1 cellular context compared by ENCODE assay signal in genomic region chr10:15035385-15036301, GRCh38.
TF ChIP-seq lines count a peak whose summit lies in the region.

No MANE protein-coding gene starts in this region.

TF ChIP-seq in K562, 482 proteins besides CTCF, POLR2A, EP300 and RAD21 (continued from another document and continues in another):
- TF ChIP-seq STAT5A (IDR thresholded peaks at IDR 0.05; ENCODE audit: borderline replicate concordance, low read length) = no peak
- peak; percentile 64; the same call in 1 of the 2 replicates for TF ChIP-seq ZNF766 (CRISPR knock-in tag; conservative IDR thresholded peaks at IDR 0.05)
- TF ChIP-seq ETV6 (IDR thresholded peaks at IDR 0.05; ENCODE audit: borderline replicate concordance in 1 of 2, low read depth in 2 of 2, low read length in 1 of 2) = 0 out of 4 replicates have a peak, but pooled peaks of 1 of the 2 experiments have one; percentile 19
- no peak for TF ChIP-seq ETV6 (CRISPR knock-in tag; IDR thresholded peaks at IDR 0.05; ENCODE audit: borderline replicate concordance)
- TF ChIP-seq GATAD2A (IDR thresholded peaks at IDR 0.05) = no peak
- TF ChIP-seq CTBP1 (IDR thresholded peaks at IDR 0.05; ENCODE audit: borderline replicate concordance) = peak; percentile 51; the same call in 1 of the 2 replicates
- TF ChIP-seq L3MBTL2 (IDR thresholded peaks at IDR 0.05) = peak; percentile 95
- peak; percentile 57 for TF ChIP-seq ETV1 (tag; conservative IDR thresholded peaks at IDR 0.05; ENCODE audit: low read depth)
- TF ChIP-seq SMARCA4 (IDR thresholded peaks at IDR 0.05) = no peak
- no peak for TF ChIP-seq NCOA2 (IDR thresholded peaks at IDR 0.05; ENCODE audit: partially characterized antibody in 2 of 2)
- peak; percentile 35; the same call in 1 of the 2 replicates for TF ChIP-seq FOSL1 (tag; conservative IDR thresholded peaks at IDR 0.05)
- no peak for TF ChIP-seq ID3 (CRISPR knock-in tag; IDR thresholded peaks at IDR 0.05)
- peak; percentile 56 for TF ChIP-seq ID3 (tag; IDR thresholded peaks at IDR 0.05)
- no peak for TF ChIP-seq KDM2B (CRISPR knock-in tag; IDR thresholded peaks at IDR 0.05)
- TF ChIP-seq SOX6 (IDR thresholded peaks at IDR 0.05) = peak; percentile 46; the same call in 1 of the 2 replicates
- no peak for TF ChIP-seq HOMEZ (CRISPR knock-in tag; IDR thresholded peaks at IDR 0.05)
- TF ChIP-seq, protein P1, sequence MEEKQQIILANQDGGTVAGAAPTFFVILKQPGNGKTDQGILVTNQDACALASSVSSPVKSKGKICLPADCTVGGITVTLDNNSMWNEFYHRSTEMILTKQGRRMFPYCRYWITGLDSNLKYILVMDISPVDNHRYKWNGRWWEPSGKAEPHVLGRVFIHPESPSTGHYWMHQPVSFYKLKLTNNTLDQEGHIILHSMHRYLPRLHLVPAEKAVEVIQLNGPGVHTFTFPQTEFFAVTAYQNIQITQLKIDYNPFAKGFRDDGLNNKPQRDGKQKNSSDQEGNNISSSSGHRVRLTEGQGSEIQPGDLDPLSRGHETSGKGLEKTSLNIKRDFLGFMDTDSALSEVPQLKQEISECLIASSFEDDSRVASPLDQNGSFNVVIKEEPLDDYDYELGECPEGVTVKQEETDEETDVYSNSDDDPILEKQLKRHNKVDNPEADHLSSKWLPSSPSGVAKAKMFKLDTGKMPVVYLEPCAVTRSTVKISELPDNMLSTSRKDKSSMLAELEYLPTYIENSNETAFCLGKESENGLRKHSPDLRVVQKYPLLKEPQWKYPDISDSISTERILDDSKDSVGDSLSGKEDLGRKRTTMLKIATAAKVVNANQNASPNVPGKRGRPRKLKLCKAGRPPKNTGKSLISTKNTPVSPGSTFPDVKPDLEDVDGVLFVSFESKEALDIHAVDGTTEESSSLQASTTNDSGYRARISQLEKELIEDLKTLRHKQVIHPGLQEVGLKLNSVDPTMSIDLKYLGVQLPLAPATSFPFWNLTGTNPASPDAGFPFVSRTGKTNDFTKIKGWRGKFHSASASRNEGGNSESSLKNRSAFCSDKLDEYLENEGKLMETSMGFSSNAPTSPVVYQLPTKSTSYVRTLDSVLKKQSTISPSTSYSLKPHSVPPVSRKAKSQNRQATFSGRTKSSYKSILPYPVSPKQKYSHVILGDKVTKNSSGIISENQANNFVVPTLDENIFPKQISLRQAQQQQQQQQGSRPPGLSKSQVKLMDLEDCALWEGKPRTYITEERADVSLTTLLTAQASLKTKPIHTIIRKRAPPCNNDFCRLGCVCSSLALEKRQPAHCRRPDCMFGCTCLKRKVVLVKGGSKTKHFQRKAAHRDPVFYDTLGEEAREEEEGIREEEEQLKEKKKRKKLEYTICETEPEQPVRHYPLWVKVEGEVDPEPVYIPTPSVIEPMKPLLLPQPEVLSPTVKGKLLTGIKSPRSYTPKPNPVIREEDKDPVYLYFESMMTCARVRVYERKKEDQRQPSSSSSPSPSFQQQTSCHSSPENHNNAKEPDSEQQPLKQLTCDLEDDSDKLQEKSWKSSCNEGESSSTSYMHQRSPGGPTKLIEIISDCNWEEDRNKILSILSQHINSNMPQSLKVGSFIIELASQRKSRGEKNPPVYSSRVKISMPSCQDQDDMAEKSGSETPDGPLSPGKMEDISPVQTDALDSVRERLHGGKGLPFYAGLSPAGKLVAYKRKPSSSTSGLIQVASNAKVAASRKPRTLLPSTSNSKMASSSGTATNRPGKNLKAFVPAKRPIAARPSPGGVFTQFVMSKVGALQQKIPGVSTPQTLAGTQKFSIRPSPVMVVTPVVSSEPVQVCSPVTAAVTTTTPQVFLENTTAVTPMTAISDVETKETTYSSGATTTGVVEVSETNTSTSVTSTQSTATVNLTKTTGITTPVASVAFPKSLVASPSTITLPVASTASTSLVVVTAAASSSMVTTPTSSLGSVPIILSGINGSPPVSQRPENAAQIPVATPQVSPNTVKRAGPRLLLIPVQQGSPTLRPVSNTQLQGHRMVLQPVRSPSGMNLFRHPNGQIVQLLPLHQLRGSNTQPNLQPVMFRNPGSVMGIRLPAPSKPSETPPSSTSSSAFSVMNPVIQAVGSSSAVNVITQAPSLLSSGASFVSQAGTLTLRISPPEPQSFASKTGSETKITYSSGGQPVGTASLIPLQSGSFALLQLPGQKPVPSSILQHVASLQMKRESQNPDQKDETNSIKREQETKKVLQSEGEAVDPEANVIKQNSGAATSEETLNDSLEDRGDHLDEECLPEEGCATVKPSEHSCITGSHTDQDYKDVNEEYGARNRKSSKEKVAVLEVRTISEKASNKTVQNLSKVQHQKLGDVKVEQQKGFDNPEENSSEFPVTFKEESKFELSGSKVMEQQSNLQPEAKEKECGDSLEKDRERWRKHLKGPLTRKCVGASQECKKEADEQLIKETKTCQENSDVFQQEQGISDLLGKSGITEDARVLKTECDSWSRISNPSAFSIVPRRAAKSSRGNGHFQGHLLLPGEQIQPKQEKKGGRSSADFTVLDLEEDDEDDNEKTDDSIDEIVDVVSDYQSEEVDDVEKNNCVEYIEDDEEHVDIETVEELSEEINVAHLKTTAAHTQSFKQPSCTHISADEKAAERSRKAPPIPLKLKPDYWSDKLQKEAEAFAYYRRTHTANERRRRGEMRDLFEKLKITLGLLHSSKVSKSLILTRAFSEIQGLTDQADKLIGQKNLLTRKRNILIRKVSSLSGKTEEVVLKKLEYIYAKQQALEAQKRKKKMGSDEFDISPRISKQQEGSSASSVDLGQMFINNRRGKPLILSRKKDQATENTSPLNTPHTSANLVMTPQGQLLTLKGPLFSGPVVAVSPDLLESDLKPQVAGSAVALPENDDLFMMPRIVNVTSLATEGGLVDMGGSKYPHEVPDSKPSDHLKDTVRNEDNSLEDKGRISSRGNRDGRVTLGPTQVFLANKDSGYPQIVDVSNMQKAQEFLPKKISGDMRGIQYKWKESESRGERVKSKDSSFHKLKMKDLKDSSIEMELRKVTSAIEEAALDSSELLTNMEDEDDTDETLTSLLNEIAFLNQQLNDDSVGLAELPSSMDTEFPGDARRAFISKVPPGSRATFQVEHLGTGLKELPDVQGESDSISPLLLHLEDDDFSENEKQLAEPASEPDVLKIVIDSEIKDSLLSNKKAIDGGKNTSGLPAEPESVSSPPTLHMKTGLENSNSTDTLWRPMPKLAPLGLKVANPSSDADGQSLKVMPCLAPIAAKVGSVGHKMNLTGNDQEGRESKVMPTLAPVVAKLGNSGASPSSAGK (IDR thresholded peaks at IDR 0.05) = peak; percentile 78
- 0 out of 2 replicates have a peak, but pooled peaks have one; percentile 59 for TF ChIP-seq ATF6 (CRISPR knock-in tag; IDR thresholded peaks at IDR 0.05)
- no peak for TF ChIP-seq GTF2E2 (tag; IDR thresholded peaks at IDR 0.05)
- TF ChIP-seq BHLHE40 (IDR thresholded peaks at IDR 0.05; ENCODE audit: low read length) = peak; percentile 64
- no peak for TF ChIP-seq ESRRB (CRISPR knock-in tag; IDR thresholded peaks at IDR 0.05; ENCODE audit: borderline replicate concordance)
- no peak for TF ChIP-seq DIDO1 (tag; IDR thresholded peaks at IDR 0.05; ENCODE audit: low read depth)
- peak; percentile 39; the same call in 1 of the 2 replicates for TF ChIP-seq RAD51 (IDR thresholded peaks at IDR 0.05; ENCODE audit: borderline replicate concordance, low read depth)
- TF ChIP-seq, protein P2, sequence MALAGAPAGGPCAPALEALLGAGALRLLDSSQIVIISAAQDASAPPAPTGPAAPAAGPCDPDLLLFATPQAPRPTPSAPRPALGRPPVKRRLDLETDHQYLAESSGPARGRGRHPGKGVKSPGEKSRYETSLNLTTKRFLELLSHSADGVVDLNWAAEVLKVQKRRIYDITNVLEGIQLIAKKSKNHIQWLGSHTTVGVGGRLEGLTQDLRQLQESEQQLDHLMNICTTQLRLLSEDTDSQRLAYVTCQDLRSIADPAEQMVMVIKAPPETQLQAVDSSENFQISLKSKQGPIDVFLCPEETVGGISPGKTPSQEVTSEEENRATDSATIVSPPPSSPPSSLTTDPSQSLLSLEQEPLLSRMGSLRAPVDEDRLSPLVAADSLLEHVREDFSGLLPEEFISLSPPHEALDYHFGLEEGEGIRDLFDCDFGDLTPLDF (CRISPR knock-in tag; IDR thresholded peaks at IDR 0.05) = no peak
- TF ChIP-seq SREBF1 (IDR thresholded peaks at IDR 0.05; ENCODE audit: borderline replicate concordance, low read depth, low read length) = no peak
- no peak for TF ChIP-seq ZNF184 (CRISPR knock-in tag; IDR thresholded peaks at IDR 0.05)
- TF ChIP-seq, protein P3, sequence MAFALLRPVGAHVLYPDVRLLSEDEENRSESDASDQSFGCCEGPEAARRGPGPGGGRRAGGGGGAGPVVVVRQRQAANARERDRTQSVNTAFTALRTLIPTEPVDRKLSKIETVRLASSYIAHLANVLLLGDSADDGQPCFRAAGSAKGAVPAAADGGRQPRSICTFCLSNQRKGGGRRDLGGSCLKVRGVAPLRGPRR (CRISPR knock-in tag; IDR thresholded peaks at IDR 0.05) = no peak
- peak; percentile 78 for TF ChIP-seq MYC (IDR thresholded peaks at IDR 0.05; ENCODE audit: low read depth, low read length)
- no peak for TF ChIP-seq MYC (CRISPR knock-in tag; IDR thresholded peaks at IDR 0.05; ENCODE audit: borderline replicate concordance, low read depth)
- peak; percentile 91; the same call in 1 of the 2 replicates for TF ChIP-seq SPI1 (IDR thresholded peaks at IDR 0.05; ENCODE audit: borderline replicate concordance, low read depth, low read length)
- TF ChIP-seq KLF13 (tag; IDR thresholded peaks at IDR 0.05; ENCODE audit: borderline replicate concordance, low read depth) = peak; percentile 87; the same call in 1 of the 2 replicates
- TF ChIP-seq, protein P4, sequence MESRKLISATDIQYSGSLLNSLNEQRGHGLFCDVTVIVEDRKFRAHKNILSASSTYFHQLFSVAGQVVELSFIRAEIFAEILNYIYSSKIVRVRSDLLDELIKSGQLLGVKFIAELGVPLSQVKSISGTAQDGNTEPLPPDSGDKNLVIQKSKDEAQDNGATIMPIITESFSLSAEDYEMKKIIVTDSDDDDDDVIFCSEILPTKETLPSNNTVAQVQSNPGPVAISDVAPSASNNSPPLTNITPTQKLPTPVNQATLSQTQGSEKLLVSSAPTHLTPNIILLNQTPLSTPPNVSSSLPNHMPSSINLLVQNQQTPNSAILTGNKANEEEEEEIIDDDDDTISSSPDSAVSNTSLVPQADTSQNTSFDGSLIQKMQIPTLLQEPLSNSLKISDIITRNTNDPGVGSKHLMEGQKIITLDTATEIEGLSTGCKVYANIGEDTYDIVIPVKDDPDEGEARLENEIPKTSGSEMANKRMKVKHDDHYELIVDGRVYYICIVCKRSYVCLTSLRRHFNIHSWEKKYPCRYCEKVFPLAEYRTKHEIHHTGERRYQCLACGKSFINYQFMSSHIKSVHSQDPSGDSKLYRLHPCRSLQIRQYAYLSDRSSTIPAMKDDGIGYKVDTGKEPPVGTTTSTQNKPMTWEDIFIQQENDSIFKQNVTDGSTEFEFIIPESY (CRISPR knock-in tag; IDR thresholded peaks at IDR 0.05) = no peak
- TF ChIP-seq, protein P5, sequence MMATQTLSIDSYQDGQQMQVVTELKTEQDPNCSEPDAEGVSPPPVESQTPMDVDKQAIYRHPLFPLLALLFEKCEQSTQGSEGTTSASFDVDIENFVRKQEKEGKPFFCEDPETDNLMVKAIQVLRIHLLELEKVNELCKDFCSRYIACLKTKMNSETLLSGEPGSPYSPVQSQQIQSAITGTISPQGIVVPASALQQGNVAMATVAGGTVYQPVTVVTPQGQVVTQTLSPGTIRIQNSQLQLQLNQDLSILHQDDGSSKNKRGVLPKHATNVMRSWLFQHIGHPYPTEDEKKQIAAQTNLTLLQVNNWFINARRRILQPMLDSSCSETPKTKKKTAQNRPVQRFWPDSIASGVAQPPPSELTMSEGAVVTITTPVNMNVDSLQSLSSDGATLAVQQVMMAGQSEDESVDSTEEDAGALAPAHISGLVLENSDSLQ (IDR thresholded peaks at IDR 0.05) = 0 out of 2 replicates have a peak, but pooled peaks have one; percentile 20
- TF ChIP-seq MTA1 (IDR thresholded peaks at IDR 0.05; ENCODE audit: borderline replicate concordance) = 0 out of 2 replicates have a peak, but pooled peaks have one; percentile 23
- TF ChIP-seq, protein P6, sequence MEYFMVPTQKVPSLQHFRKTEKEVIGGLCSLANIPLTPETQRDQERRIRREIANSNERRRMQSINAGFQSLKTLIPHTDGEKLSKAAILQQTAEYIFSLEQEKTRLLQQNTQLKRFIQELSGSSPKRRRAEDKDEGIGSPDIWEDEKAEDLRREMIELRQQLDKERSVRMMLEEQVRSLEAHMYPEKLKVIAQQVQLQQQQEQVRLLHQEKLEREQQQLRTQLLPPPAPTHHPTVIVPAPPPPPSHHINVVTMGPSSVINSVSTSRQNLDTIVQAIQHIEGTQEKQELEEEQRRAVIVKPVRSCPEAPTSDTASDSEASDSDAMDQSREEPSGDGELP (CRISPR knock-in tag; IDR thresholded peaks at IDR 0.05; ENCODE audit: borderline replicate concordance) = 0 out of 2 replicates have a peak, but pooled peaks have one; percentile 23
- TF ChIP-seq ZNF707 (CRISPR knock-in tag; conservative IDR thresholded peaks at IDR 0.05) = no peak
- no peak for TF ChIP-seq POLR2B (IDR thresholded peaks at IDR 0.05; ENCODE audit: low read depth, partially characterized antibody)
- TF ChIP-seq CXXC5 (CRISPR knock-in tag; IDR thresholded peaks at IDR 0.05) = 0 out of 2 replicates have a peak, but pooled peaks have one; percentile 14
- no peak for TF ChIP-seq RBBP5 (IDR thresholded peaks at IDR 0.05; ENCODE audit: borderline replicate concordance, insufficient read depth, low read length, poor library complexity, severe bottlenecking)
- TF ChIP-seq IFI16 (CRISPR knock-in tag; IDR thresholded peaks at IDR 0.05) = no peak
- TF ChIP-seq FOXK2 (conservative IDR thresholded peaks at IDR 0.05 in 1 of 2, IDR thresholded peaks at IDR 0.05 in 1 of 2; ENCODE audit: low read depth in 2 of 2) = peak; percentile 73 to 75
